In genomic region chr18:78826631-78827030, GRCh38 we compare ENCODE assay signal across 18 cellular contexts.
DNase-seq lines count a peak whose midpoint lies in the region; ATAC-seq and TF ChIP-seq lines count a peak whose summit lies in the region.
"Had no signal": no experiment of that assay in that cellular context is flagged by ENCODE, and none has a peak within 500 bp of the region (broad histone marks: within the 10 kb centered on the region; RNA-seq: fewer than 3 reads in every experiment).

No MANE protein-coding gene starts in this region.

- H2BK120ac ChIP-seq in neuronal stem cell (ENCODE audit: low read depth, low read length) = no peak overlapping the region

- H3K4me1 ChIP-seq in neuronal stem cell (ENCODE audit: control insufficient read depth in 2 of 2, insufficient read depth in 1 of 2, low read depth in 1 of 2, low read length in 2 of 2) (peaks cover 0 to 19% of the 10 kb centered on the region in 2 donors), vagina (no peaks in the 10 kb centered on the region), body of pancreas (no peaks in the 10 kb centered on the region)
- H3K4me1 ChIP-seq: A549, Caco-2 had no signal

- peak overlapping the region; percentile 57 for H2AK5ac ChIP-seq in neuronal stem cell (ENCODE audit: low read depth, low read length)

- H3K9ac ChIP-seq in neuronal stem cell (ENCODE audit: low read depth, low read length, poor library complexity) = no peak overlapping the region
- H3K9ac ChIP-seq: BLaER1 treated with 17β-estradiol and CSF1 and Interleukin-3, amounts not matched to agents 10 nM and 100 nM had no signal

- peak overlapping the region; percentile 43 for H2BK5ac ChIP-seq in neuronal stem cell (ENCODE audit: low read length)

- H3K9me3 ChIP-seq in neuronal stem cell (replicated peaks in 1 of 2; ENCODE audit: control insufficient read depth in 2 of 2, insufficient read depth in 1 of 2, low read depth in 1 of 2, low read length in 2 of 2) (no peaks in the 10 kb centered on the region), vagina (no peaks in the 10 kb centered on the region), body of pancreas (no peaks in the 10 kb centered on the region)
- H3K9me3 ChIP-seq: A549, Caco-2 had no signal

- no peak overlapping the region for H3K27ac ChIP-seq in neuronal stem cell (replicated peaks; ENCODE audit: low read length)
- no peak overlapping the region for H3K27ac ChIP-seq in vagina
- H3K27ac ChIP-seq in body of pancreas = no peak overlapping the region
- H3K27ac ChIP-seq: 22Rv1; A549; BLaER1 treated with 17β-estradiol and CSF1 and Interleukin-3, amounts not matched to agents 10 nM and 100 nM; C4-2B had no signal

- ATAC-seq in body of pancreas = no peak
- ATAC-seq: A549; CD8-positive, alpha-beta T cell had no signal

- TF ChIP-seq POLR2A in vagina (IDR thresholded peaks at IDR 0.05) (no peak), body of pancreas (IDR thresholded peaks at IDR 0.05) (no peak)

- intact Hi-C loops in vagina (cut with DNase I) (no loop called here), body of pancreas (cut with DNase I) (no loop called here)

- H3K23ac ChIP-seq in neuronal stem cell (ENCODE audit: low read depth, low read length, poor library complexity) = no peak overlapping the region

- H3K14ac ChIP-seq in neuronal stem cell (ENCODE audit: low read length) = no peak overlapping the region

- no peak overlapping the region for H4K91ac ChIP-seq in neuronal stem cell (ENCODE audit: low read depth, low read length, poor library complexity)

- H3K27me3 ChIP-seq in H7 (ENCODE audit: control insufficient read depth, insufficient read depth, low read length) (no peaks in the 10 kb centered on the region), neuronal stem cell (ENCODE audit: control insufficient read depth in 3 of 3, insufficient read depth in 3 of 3, low read depth in 1 of 3, low read length in 3 of 3) (peaks cover 0 to 5% (median 0%) of the 10 kb centered on the region in 3 experiments), vagina (no peaks in the 10 kb centered on the region), body of pancreas (no peaks in the 10 kb centered on the region)
- H3K27me3 ChIP-seq: BLaER1 treated with 17β-estradiol and CSF1 and Interleukin-3, amounts not matched to agents 10 nM and 100 nM had no signal

- H4K8ac ChIP-seq in neuronal stem cell (ENCODE audit: low read depth, low read length) = no peak overlapping the region

- no peak overlapping the region for H2AFZ ChIP-seq in neuronal stem cell (ENCODE audit: low read length)

- H3K18ac ChIP-seq in neuronal stem cell (ENCODE audit: low read length) = no peak overlapping the region

- no peak overlapping the region for H3K4ac ChIP-seq in neuronal stem cell (ENCODE audit: low read length)

- H3K4me3 ChIP-seq in H7 (ENCODE audit: insufficient read depth, low read depth, low read length) (no peak overlapping the region), neuronal stem cell (ENCODE audit: low read length in 2 of 2) (no peak overlapping the region), vagina (no peak overlapping the region), body of pancreas (no peak overlapping the region)
- H3K4me3 ChIP-seq: A549; BLaER1 treated with 17β-estradiol and CSF1 and Interleukin-3, amounts not matched to agents 10 nM and 100 nM had no signal

- no peak for TF ChIP-seq CTCF in vagina (IDR thresholded peaks at IDR 0.05)
- no peak for TF ChIP-seq CTCF in body of pancreas (IDR thresholded peaks at IDR 0.05)

- whole genome bisulfite sequencing in neuronal stem cell (ENCODE audit: extremely low coverage in 2 of 2, insufficient read length in 2 of 2, insufficient replicate concordance in 1 of 2), 2 donors = no CpG with 5 or more reads among the region's 4 CpGs
- WGBS in body of pancreas, 2 donors = 67 to 68% methylated on average over 4 of the region's 4 CpGs

- H3K36me3 ChIP-seq in H7 (replicated peaks; ENCODE audit: control insufficient read depth, insufficient read depth, low read length) (no peaks in the 10 kb centered on the region), neuronal stem cell (replicated peaks in 1 of 2; ENCODE audit: control insufficient read depth in 2 of 2, insufficient read depth in 2 of 2, low read length in 2 of 2) (no peaks in the 10 kb centered on the region), vagina (no peaks in the 10 kb centered on the region), body of pancreas (replicated peaks in 1 of 2; ENCODE audit: insufficient read depth in 1 of 2, low read depth in 2 of 2) (no peaks in the 10 kb centered on the region)
- H3K36me3 ChIP-seq: BLaER1 treated with 17β-estradiol and CSF1 and Interleukin-3, amounts not matched to agents 10 nM and 100 nM had no signal

- no peak overlapping the region for H3K4me2 ChIP-seq in neuronal stem cell (ENCODE audit: insufficient read depth, low read length, poor library complexity, severe bottlenecking)
- H3K4me2 ChIP-seq: A549; BLaER1 treated with 17β-estradiol and CSF1 and Interleukin-3, amounts not matched to agents 10 nM and 100 nM had no signal

- H3K79me1 ChIP-seq in neuronal stem cell (ENCODE audit: low read depth, low read length) = no peaks in the 10 kb centered on the region

- DNase-seq in H7 (peak; percentile 16), islet precursor cell (peak; percentile 29), neuronal stem cell (ENCODE audit: low spot score) (no peak), vagina (ENCODE audit: extremely low spot score in 2 of 2) (peak; percentile 52 to 79), HK-2 (ENCODE audit: unreplicated experiment) (no peak), body of pancreas (no peak), NCI-H226 (no peak)
- DNase-seq: AML-193; Caco-2; Calu3; CD4-positive, alpha-beta T cell; CD8-positive, alpha-beta T cell; DMS79 treated with DMSO at 0.1 percent for 48 hours; GF-D8 had no signal

- H2BK15ac ChIP-seq in neuronal stem cell (ENCODE audit: low read length) = peak overlapping the region; percentile 33

- H2BK12ac ChIP-seq in neuronal stem cell (ENCODE audit: low read length) = no peak overlapping the region

Comparison
In these comparisons a context has a peak if more than half of its experiments do, and no peak if none do; other contexts are left out.
1. DNase-seq: peak in H7 (single experiment), islet precursor cell (single experiment) and vagina (2 of 2); none in neuronal stem cell (single experiment), HK-2 (single experiment), body of pancreas (0 of 4) and NCI-H226 (single experiment).